Comparison of ENCODE assay signal across 2 cellular contexts in genomic region chr3:184771158-184771730, GRCh38.
A peak's percentile ranks its signal among the peaks of the same experiment; 100 is the strongest.
TF ChIP-seq lines count a peak whose summit lies in the region.

No MANE protein-coding gene starts in this region.

TF ChIP-seq in HEK293, 187 proteins besides CTCF, POLR2A, EP300 and RAD21:
- TF ChIP-seq ZNF354C (tag by site-specific recombination; IDR thresholded peaks at IDR 0.05; ENCODE audit: borderline replicate concordance, low read depth) (no peak), ZIC2 (tag by site-specific recombination; IDR thresholded peaks at IDR 0.05) (peak; percentile 80)

TF ChIP-seq in H1, 55 proteins besides CTCF, POLR2A, EP300 and RAD21:
- TF ChIP-seq ATF3 (IDR thresholded peaks at IDR 0.05; ENCODE audit: insufficient read depth, low read depth, low read length) = no peak
- no peak for TF ChIP-seq TCF12 (IDR thresholded peaks at IDR 0.05; ENCODE audit: low read depth, low read length)
- no peak for TF ChIP-seq TAF7 (optimal IDR thresholded peaks at IDR 0.05; ENCODE audit: borderline replicate concordance, low read depth, low read length)
- no peak for TF ChIP-seq NANOG (IDR thresholded peaks at IDR 0.05; ENCODE audit: insufficient read depth, low read depth, low read length, poor library complexity, severe bottlenecking)
- no peak for TF ChIP-seq SP4 (IDR thresholded peaks at IDR 0.05; ENCODE audit: low read length)
- TF ChIP-seq CTBP2 (IDR thresholded peaks at IDR 0.05; ENCODE audit: borderline replicate concordance, insufficient read depth, insufficient read length, low read length) = no peak
- no peak for TF ChIP-seq USF2 (IDR thresholded peaks at IDR 0.05; ENCODE audit: low read length)
- TF ChIP-seq ZNF274 (IDR thresholded peaks at IDR 0.05; ENCODE audit: borderline replicate concordance, extremely low read depth, low read length) = no peak
- no peak for TF ChIP-seq RNF2 (IDR thresholded peaks at IDR 0.05; ENCODE audit: borderline replicate concordance, low read depth, low read length, missing control alignments, poor library complexity, severe bottlenecking)
- no peak for TF ChIP-seq JUND (IDR thresholded peaks at IDR 0.05; ENCODE audit: low read length)
- TF ChIP-seq SIX5 (IDR thresholded peaks at IDR 0.05; ENCODE audit: low read depth, low read length) = no peak
- no peak for TF ChIP-seq SRF (IDR thresholded peaks at IDR 0.05; ENCODE audit: low read depth, low read length)
- no peak for TF ChIP-seq ATF2 (IDR thresholded peaks at IDR 0.05; ENCODE audit: low read length)
- no peak for TF ChIP-seq BRCA1 (IDR thresholded peaks at IDR 0.05; ENCODE audit: low read depth, low read length)
- no peak for TF ChIP-seq TEAD4 (IDR thresholded peaks at IDR 0.05; ENCODE audit: low read depth, low read length)
- TF ChIP-seq ASH2L (IDR thresholded peaks at IDR 0.05; ENCODE audit: low read length) = no peak
